ENCODE assay signal across 8 cellular contexts in the genomic region with DNA sequence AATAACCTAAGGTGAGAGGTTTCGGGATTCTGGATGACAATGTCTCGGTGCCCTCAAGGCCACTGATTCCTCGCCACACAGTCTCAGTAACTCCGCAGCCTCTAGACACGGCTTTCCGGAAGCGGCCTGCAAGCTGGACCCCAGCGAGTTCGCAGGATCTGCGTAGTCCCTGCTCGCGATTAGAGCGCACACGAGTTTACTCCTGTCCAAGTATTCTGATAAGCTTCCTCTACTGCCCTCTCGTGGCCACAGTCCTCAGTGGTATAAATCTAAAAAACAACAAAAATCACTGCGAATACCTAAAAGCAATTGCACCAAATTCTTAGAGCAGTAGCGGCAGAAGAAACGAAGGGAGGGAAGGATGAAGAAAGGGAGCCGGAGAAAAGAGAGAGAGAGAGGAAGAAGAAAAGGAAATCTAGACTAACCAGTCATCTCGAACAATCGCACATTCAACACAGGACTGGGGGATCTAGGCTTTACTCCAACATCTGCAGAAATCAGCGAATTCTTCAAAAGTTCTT. TPM values are rescaled to one million over a fixed set of nuclear protein-coding genes. Genes with fewer than 3 reads are reported as not detected.
DNase-seq lines count a peak whose midpoint lies in the region; ATAC-seq and TF ChIP-seq lines count a peak whose summit lies in the region.

No MANE protein-coding gene starts in this region.

- TF ChIP-seq POLR2A in lower leg skin (IDR thresholded peaks at IDR 0.05), result no peak

- H3K36me3 ChIP-seq in duodenal mucosa (ENCODE audit: control insufficient read depth in 1 of 2, insufficient read depth in 2 of 2, low read length in 2 of 2), result no peaks in the 10 kb centered on the region

- H3K4me1 ChIP-seq in duodenal mucosa (ENCODE audit: control insufficient read depth in 1 of 2, insufficient read depth in 2 of 2, low read length in 2 of 2), result peaks cover 24 to 28% of the 10 kb centered on the region in 2 donors

- no peak overlapping the region for H3K27ac ChIP-seq in duodenal mucosa (ENCODE audit: low read depth, low read length)

- H3K9ac ChIP-seq in duodenal mucosa (ENCODE audit: low read depth in 1 of 2, low read length in 2 of 2), result peak overlapping the region; percentile 54 to 82

- DNase-seq in AG08396 (ENCODE audit: low spot score), result peak; percentile 84
- peak; percentile 81 to 92 for DNase-seq in NCI-H526 (lab: John Stamatoyannopoulos, UW)
- peak; percentile 72 to 77 for DNase-seq in activated CD4-positive, alpha-beta T cell treated with anti-CD3 and anti-CD28 coated beads, Interleukin-2, amount 50 U/mL, for 4 hours
- peak; percentile 93 to 97 for DNase-seq in lower leg skin (ENCODE audit: low spot score in 2 of 2)
- DNase-seq in stimulated activated CD4-positive, alpha-beta T cell treated with anti-CD3 and anti-CD28 coated beads, Interleukin-4, amount 100 ng/mL, for 4 hours, result peak; percentile 61 to 72

- H3K9me3 ChIP-seq in duodenal mucosa (ENCODE audit: control insufficient read depth in 1 of 2, low read length in 2 of 2), result no peaks in the 10 kb centered on the region

- peak overlapping the region; percentile 79 to 86 for H3K4me3 ChIP-seq in duodenal mucosa (ENCODE audit: low read depth in 1 of 2, low read length in 2 of 2)
- no peak overlapping the region for H3K4me3 ChIP-seq in lower leg skin (ENCODE audit: low read depth, poor library complexity, severe bottlenecking)

- ATAC-seq in GM18873 (IDR thresholded peaks at IDR 0.05; ENCODE audit: low FRiP score, unreplicated experiment), result peak; percentile 86
- peak; percentile 61 for ATAC-seq in HG03460 (IDR thresholded peaks at IDR 0.05; ENCODE audit: unreplicated experiment)

- WGBS in lower leg skin, 2 donors, result 5 to 8% methylated on average over 22 of the region's 22 CpGs

- H3K27me3 ChIP-seq in duodenal mucosa (ENCODE audit: control insufficient read depth in 1 of 2, insufficient read depth in 2 of 2, low read length in 2 of 2), result no peaks in the 10 kb centered on the region

- TF ChIP-seq CTCF in lower leg skin (IDR thresholded peaks at IDR 0.05), result peak in 1 of 3 donors; percentile 80

- intact Hi-C loops in lower leg skin (cut with DNase I; ENCODE audit: low total_unique reads), result loop anchor here (2.0 kb wide), 1 partner anchor 222 kb away; no protein-coding TSS in a partner anchor

RNA-seq across cellular contexts. Expression of gene PLXNA2, which starts 1.1 kb away (rescaled TPM):
- 10 to 100 TPM; 27.4 to 44.2 (median 36.9) TPM for total RNA-seq in lower leg skin
